8 cellular contexts compared by ENCODE assay signal in the genomic region with DNA sequence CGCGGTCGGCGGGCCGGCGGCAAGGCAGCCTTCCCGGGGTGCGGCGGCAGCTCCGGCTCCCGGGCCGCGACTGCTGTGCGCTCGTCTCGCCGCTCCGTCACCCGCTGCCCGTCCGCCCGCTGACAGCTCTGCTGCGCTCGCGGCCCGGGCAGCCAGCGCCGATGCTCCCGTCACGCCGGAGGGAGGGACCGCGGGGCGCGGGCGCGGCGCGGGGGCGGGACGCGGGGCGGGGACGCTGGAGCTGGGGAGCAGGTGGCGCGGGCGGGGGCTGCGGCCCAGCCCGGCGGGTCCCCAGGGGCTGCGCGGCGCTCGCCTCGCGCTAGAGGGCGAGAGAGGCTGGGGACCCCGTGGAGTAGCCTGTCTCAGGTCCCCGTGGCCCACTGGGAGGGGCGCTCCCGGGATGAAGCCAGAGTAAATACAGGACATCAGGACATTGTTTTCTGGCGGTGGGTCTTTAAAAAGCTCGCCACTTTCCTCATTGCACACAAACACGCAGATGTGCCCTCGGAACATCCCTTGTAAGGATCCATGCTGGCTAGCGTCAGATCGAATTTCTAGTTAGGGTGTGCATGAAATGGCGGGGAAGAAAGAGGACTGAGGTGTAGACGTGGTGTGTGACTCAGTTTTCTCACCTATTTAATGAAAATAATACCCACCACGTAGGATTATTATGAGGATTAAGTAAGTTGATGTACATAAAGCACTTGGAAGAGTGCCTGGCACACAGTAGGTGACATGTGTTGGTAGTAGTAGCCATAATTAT. TPM values are rescaled to one million over a fixed set of nuclear protein-coding genes. Genes with fewer than 3 reads are reported as not detected.
A peak's percentile ranks its signal among the peaks of the same experiment; 100 is the strongest.
DNase-seq lines count a peak whose midpoint lies in the region; TF ChIP-seq lines count a peak whose summit lies in the region.

Gene ELAPOR2, minus strand, starts transcription at position 130 of the 763 bp plus-strand sequence. CDS start 141 bp downstream, outside the sequence.

- TF ChIP-seq CTCF in GM20000 (IDR thresholded peaks at IDR 0.05; ENCODE audit: extremely low read depth, missing control alignments) (peak; percentile 70), esophagus muscularis mucosa (IDR thresholded peaks at IDR 0.05) (peak; percentile 45 to 60 (median 60))

- TF ChIP-seq POLR2A in esophagus muscularis mucosa (IDR thresholded peaks at IDR 0.05; ENCODE audit: low read depth) = no peak

- H3K27ac ChIP-seq in esophagus muscularis mucosa (replicated peaks in 1 of 4) (peak within 1 kb of the TSS; percentile 74 to 79 (median 78)), muscle layer of colon (ENCODE audit: low read depth, low read length) (peak within 1 kb of the TSS; percentile 36)

- H3K4me3 ChIP-seq in NT2/D1 (ENCODE audit: insufficient read length, low read depth) (peak within 1 kb of the TSS; percentile 57), esophagus muscularis mucosa (peak within 1 kb of the TSS; percentile 71 to 80 (median 77)), muscle layer of colon (ENCODE audit: low read depth in 1 of 2, low read length in 2 of 2) (peak within 1 kb of the TSS; percentile 45 to 84)

- in situ Hi-C loops in Caki2 (cut with HindIII; ENCODE audit: low pct_unique_long_range_greater_than_20kb, low sequenced_read_pairs) = no loop called here

- peaks cover 19% of the 10 kb centered on the region for H3K27me3 ChIP-seq in NT2/D1 (ENCODE audit: insufficient read depth, insufficient read length)
- no peaks in the 10 kb centered on the region for H3K27me3 ChIP-seq in esophagus muscularis mucosa
- no peaks in the 10 kb centered on the region for H3K27me3 ChIP-seq in muscle layer of colon (ENCODE audit: control insufficient read depth in 1 of 2, insufficient read depth in 2 of 2, low read length in 2 of 2)

- H3K4me1 ChIP-seq in NT2/D1 (ENCODE audit: insufficient read depth, insufficient read length) (no peaks in the 10 kb centered on the region), esophagus muscularis mucosa (peaks cover 12 to 24% (median 14%) of the 10 kb centered on the region in 4 donors), muscle layer of colon (ENCODE audit: insufficient read depth, low read length) (peaks cover 9% of the 10 kb centered on the region)

- H3K36me3 ChIP-seq in NT2/D1 (ENCODE audit: insufficient read depth, insufficient read length, low read length) (no peaks in the 10 kb centered on the region), esophagus muscularis mucosa (no peaks in the 10 kb centered on the region), muscle layer of colon (ENCODE audit: insufficient read depth, low read length) (no peaks in the 10 kb centered on the region)

- H3K9me3 ChIP-seq in NT2/D1 (ENCODE audit: insufficient read depth, low read length) = no peaks in the 10 kb centered on the region
- H3K9me3 ChIP-seq in esophagus muscularis mucosa = no peaks in the 10 kb centered on the region
- no peaks in the 10 kb centered on the region for H3K9me3 ChIP-seq in muscle layer of colon (ENCODE audit: low read length)

- no peak for TF ChIP-seq EP300 in esophagus muscularis mucosa (IDR thresholded peaks at IDR 0.05)

- 1% methylated on average over 35 of the region's 70 CpGs for WGBS in esophagus muscularis mucosa

- peak; percentile 43 for DNase-seq in Caki2 (ENCODE audit: low read depth)
- peak; percentile 95 for DNase-seq in GM20000 (ENCODE audit: low spot score)
- DNase-seq in HT-29 (ENCODE audit: low spot score) = peak; percentile 36
- peak; percentile 51 for DNase-seq in NT2/D1 (ENCODE audit: low read depth, low spot score)
- peak; percentile 92 for DNase-seq in activated T-cell treated with anti-CD3 and anti-CD28 coated beads, Interleukin-2, amount 50 U/mL, for 1 hour
- no peak for DNase-seq in esophagus muscularis mucosa (ENCODE audit: extremely low spot score)
- DNase-seq in stimulated activated CD8-positive, alpha-beta memory T cell treated with anti-CD3 and anti-CD28 coated beads, Interleukin-7, amount 100 ng/mL, for 4 hours (ENCODE audit: low read depth in 2 of 2) = peak; percentile 56 to 84

- H3K9ac ChIP-seq in NT2/D1 (ENCODE audit: insufficient read length, low read depth) (peak within 1 kb of the TSS; percentile 75), muscle layer of colon (ENCODE audit: low read length) (peak within 1 kb of the TSS; percentile 57)

- intact Hi-C loops in esophagus muscularis mucosa (cut with DNase I) = loop anchor here (5.0 kb wide), 1 partner anchor 93 kb away; the partner anchor contains the start of gene DMTF1

RNA-seq across cellular contexts. Expression of gene ELAPOR2, which starts in this region (rescaled TPM):
- total RNA-seq in Caki2 (2014; rRNA removed; shearing (Covaris generic); ENCODE audit: low replicate concordance) = 0.98 TPM in 1 of 2 replicates, not detected in the other
- 0.23 and 2.3 TPM in 2 replicates for total RNA-seq in HT-29 (2014; rRNA removed; shearing (Covaris generic))
- total RNA-seq in esophagus muscularis mucosa = 10 to 100 TPM; 17.7 to 20.7 (median 19.8) TPM

Comparison
In these comparisons a context has a peak if more than half of its experiments do, and no peak if none do; other contexts are left out.
1. Peak in DNase-seq in Caki2; RNA of the gene not detected or under 1 TPM.